ENCODE assay signal across 1 cellular context in genomic region chr17:16342979-16343378, GRCh38.
TF ChIP-seq lines count a peak whose summit lies in the region.

No MANE protein-coding gene starts in this region.

TF ChIP-seq in HepG2, 621 proteins besides CTCF, POLR2A, EP300 and RAD21:
- no peak for TF ChIP-seq SMARCC2 (IDR thresholded peaks at IDR 0.05)
- peak; percentile 48 for TF ChIP-seq RBM22 (optimal IDR thresholded peaks at IDR 0.05; ENCODE audit: low read length)
- no peak for TF ChIP-seq IRX3 (CRISPR knock-in tag; IDR thresholded peaks at IDR 0.05; ENCODE audit: borderline replicate concordance, low read depth)
- TF ChIP-seq HNRNPH1 (optimal IDR thresholded peaks at IDR 0.05; ENCODE audit: low read depth, low read length) = no peak
